28 cellular contexts compared by ENCODE assay signal in genomic region chr5:151633892-151634291, GRCh38. TPM values are rescaled to one million over a fixed set of nuclear protein-coding genes. Genes with fewer than 3 reads are reported as not detected.
"Had no signal": no experiment of that assay in that cellular context is flagged by ENCODE, and none has a peak within 500 bp of the region (broad histone marks: within the 10 kb centered on the region; RNA-seq: fewer than 3 reads in every experiment).

No MANE protein-coding gene starts in this region.

- H3K27me3 ChIP-seq: right atrium auricular region, thyroid gland, vagina had no signal

- H3K27ac Mint-ChIP-seq: memory B cell; mesothelial cell of epicardium; nephron progenitor cell; stimulated activated effector memory CD8-positive, alpha-beta T cell treated with anti-CD3 and anti-CD28 coated beads, Interleukin-12 subunit alpha, Interleukin-12 subunit beta, amount 100 ng/mL, for 72 hours had no signal

- H3K36me3 ChIP-seq: heart right ventricle, lower lobe of right lung, prostate gland, right atrium auricular region, stomach, thyroid gland, vagina had no signal

- H3K36me3 Mint-ChIP-seq: mesothelial cell of epicardium; naive thymus-derived CD8-positive, alpha-beta T cell; stimulated activated effector memory CD8-positive, alpha-beta T cell treated with anti-CD3 and anti-CD28 coated beads, Interleukin-12 subunit alpha, Interleukin-12 subunit beta, amount 100 ng/mL, for 72 hours had no signal

- H3K9me3 ChIP-seq: heart right ventricle, lower lobe of right lung, prostate gland, right atrium auricular region, stomach, thyroid gland, vagina had no signal

- H3K4me1 Mint-ChIP-seq: memory B cell; mesothelial cell of epicardium; stimulated activated effector memory CD8-positive, alpha-beta T cell treated with anti-CD3 and anti-CD28 coated beads, Interleukin-12 subunit alpha, Interleukin-12 subunit beta, amount 100 ng/mL, for 72 hours had no signal

- ATAC-seq: heart right ventricle; left ventricle myocardium superior; lower lobe of right lung; naive thymus-derived CD8-positive, alpha-beta T cell; sciatic nerve; stimulated activated effector memory CD8-positive, alpha-beta T cell treated with anti-CD3 and anti-CD28 coated beads, Interleukin-12 subunit alpha, Interleukin-12 subunit beta, amount 100 ng/mL, for 72 hours had no signal

- H3K4me3 Mint-ChIP-seq: memory B cell; mesothelial cell of epicardium; naive thymus-derived CD8-positive, alpha-beta T cell; nephron progenitor cell; stimulated activated effector memory CD8-positive, alpha-beta T cell treated with anti-CD3 and anti-CD28 coated beads, Interleukin-12 subunit alpha, Interleukin-12 subunit beta, amount 100 ng/mL, for 72 hours had no signal

- H3K9me3 Mint-ChIP-seq: memory B cell; mesothelial cell of epicardium; naive thymus-derived CD8-positive, alpha-beta T cell; nephron progenitor cell; stimulated activated effector memory CD8-positive, alpha-beta T cell treated with anti-CD3 and anti-CD28 coated beads, Interleukin-12 subunit alpha, Interleukin-12 subunit beta, amount 100 ng/mL, for 72 hours had no signal

- H3K27ac ChIP-seq: heart right ventricle, lower lobe of right lung, prostate gland, right atrium auricular region, stomach, thyroid gland, vagina had no signal

- H3K4me3 ChIP-seq: heart right ventricle, lower lobe of right lung, prostate gland, right atrium auricular region, stomach, thyroid gland, vagina had no signal

- H3K4me1 ChIP-seq: lower lobe of right lung, prostate gland, stomach, thyroid gland had no signal

- DNase-seq: dermis blood vessel endothelial cell; effector memory CD4-positive, alpha-beta T cell; erythroblast; foreskin melanocyte; glutamatergic neuron; heart right ventricle; hippocampal formation; kidney glomerular epithelial cell; left ventricle myocardium superior; lower lobe of right lung; naive thymus-derived CD8-positive, alpha-beta T cell; nephron progenitor cell; nucleus accumbens; stimulated activated CD4-positive, alpha-beta T cell treated with anti-CD3 and anti-CD28 coated beads, Interleukin-2, amount 100 ng/mL, for 24 hours; stimulated activated CD4-positive, alpha-beta T cell treated with anti-CD3 and anti-CD28 coated beads, Interleukin-4, amount 100 ng/mL, for 24 hours; stimulated activated naive CD4-positive, alpha-beta T cell treated with Interleukin-2 at 50 U/mL for 16 hours; stomach; thyroid gland; trophoblast cell had no signal

RNA-seq across cellular contexts. Expression of gene FAT2, which starts 42.8 kb away (rescaled TPM):
- total RNA-seq: endothelial cell of umbilical vein; left ventricle myocardium superior; naive thymus-derived CD8-positive, alpha-beta T cell; right atrium auricular region had no signal
- polyA plus RNA-seq: endothelial cell of umbilical vein, fibroblast of lung had no signal

RNA-seq across cellular contexts. Expression of gene SPARC, which starts 52.8 kb away (rescaled TPM):
- total RNA-seq: naive thymus-derived CD8-positive, alpha-beta T cell had no signal
- polyA plus RNA-seq: naive thymus-derived CD8-positive, alpha-beta T cell had no signal
